8 cellular contexts compared by ENCODE assay signal in genomic region chr4:108619372-108620100, GRCh38. TPM values are rescaled to one million over a fixed set of nuclear protein-coding genes. Genes with fewer than 3 reads are reported as not detected.
DNase-seq lines count a peak whose midpoint lies in the region; ATAC-seq and TF ChIP-seq lines count a peak whose summit lies in the region.

No MANE protein-coding gene starts in this region.

- H3K9me3 Mint-ChIP-seq in activated T-helper 2 cell treated with anti-CD3 and anti-CD28 coated beads, Interferon-gamma antibody, Interleukin-2, Interleukin-4, amounts not matched to agents 10 μg/mL and 5 μg/mL and 100 μg/mL, durations not matched to agents 14 hours and 24 hours and 36 hours = peaks cover 21% of the 10 kb centered on the region

- H3K27ac ChIP-seq in HL-60 (replicated peaks) = peak overlapping the region; percentile 88

- H3K4me3 Mint-ChIP-seq in activated T-helper 2 cell treated with anti-CD3 and anti-CD28 coated beads, Interferon-gamma antibody, Interleukin-2, Interleukin-4, amounts not matched to agents 10 μg/mL and 5 μg/mL and 100 μg/mL, durations not matched to agents 14 hours and 24 hours and 36 hours (ENCODE audit: low read depth) = peak overlapping the region; percentile 99

- ATAC-seq in GM19463 (IDR thresholded peaks at IDR 0.05; ENCODE audit: unreplicated experiment) (peak; percentile 1), left ventricle myocardium superior (peak; percentile 19)

- H3K36me3 Mint-ChIP-seq in activated T-helper 2 cell treated with anti-CD3 and anti-CD28 coated beads, Interferon-gamma antibody, Interleukin-2, Interleukin-4, amounts not matched to agents 10 μg/mL and 5 μg/mL and 100 μg/mL, durations not matched to agents 14 hours and 24 hours and 36 hours (ENCODE audit: low read depth) = peaks cover 72% of the 10 kb centered on the region

- H3K4me1 Mint-ChIP-seq in activated T-helper 2 cell treated with anti-CD3 and anti-CD28 coated beads, Interferon-gamma antibody, Interleukin-2, Interleukin-4, amounts not matched to agents 10 μg/mL and 5 μg/mL and 100 μg/mL, durations not matched to agents 14 hours and 24 hours and 36 hours (ENCODE audit: low read depth) = peaks cover 33% of the 10 kb centered on the region

- peak in 1 of 2 experiments; percentile 18 for DNase-seq in HL-60 (ENCODE audit: low read depth in 1 of 2, low spot score in 1 of 2)
- DNase-seq in activated T-helper 2 cell treated with anti-CD3 and anti-CD28 coated beads, Interferon-gamma antibody, Interleukin-2, Interleukin-4, amounts not matched to agents 10 μg/mL and 5 μg/mL and 100 μg/mL, durations not matched to agents 14 hours and 24 hours and 36 hours (ENCODE audit: low spot score) = peak; percentile 29
- no peak for DNase-seq in left ventricle myocardium superior
- DNase-seq in stimulated activated CD4-positive, alpha-beta T cell treated with anti-CD3 and anti-CD28 coated beads, Interleukin-4, amount 100 ng/mL, for 1 hour = peak; percentile 19
- DNase-seq in NCI-H1105 (lab: John Stamatoyannopoulos, UW) = no peak
- no peak for DNase-seq in SW480 (ENCODE audit: low spot score)
- DNase-seq in NCI-H2081 (lab: John Stamatoyannopoulos, UW) = no peak

- H3K27me3 Mint-ChIP-seq in activated T-helper 2 cell treated with anti-CD3 and anti-CD28 coated beads, Interferon-gamma antibody, Interleukin-2, Interleukin-4, amounts not matched to agents 10 μg/mL and 5 μg/mL and 100 μg/mL, durations not matched to agents 14 hours and 24 hours and 36 hours (ENCODE audit: low read depth) = no peaks in the 10 kb centered on the region

- TF ChIP-seq CTCF in HL-60 (IDR thresholded peaks at IDR 0.05; ENCODE audit: insufficient read depth, low read length) = no peak

- H3K27ac Mint-ChIP-seq in activated T-helper 2 cell treated with anti-CD3 and anti-CD28 coated beads, Interferon-gamma antibody, Interleukin-2, Interleukin-4, amounts not matched to agents 10 μg/mL and 5 μg/mL and 100 μg/mL, durations not matched to agents 14 hours and 24 hours and 36 hours = peak overlapping the region; percentile 95

- peak overlapping the region; percentile 67 for H3K4me3 ChIP-seq in HL-60 (replicated peaks; ENCODE audit: insufficient read depth, low read length)

- no peaks in the 10 kb centered on the region for H3K27me3 ChIP-seq in HL-60 (ENCODE audit: insufficient read depth, poor library complexity, severe bottlenecking)

- intact Hi-C loops in activated T-helper 2 cell treated with anti-CD3 and anti-CD28 coated beads, Interferon-gamma antibody, Interleukin-2, Interleukin-4, amounts not matched to agents 10 μg/mL and 5 μg/mL and 100 μg/mL, durations not matched to agents 14 hours and 24 hours and 36 hours (cut with micrococcal nuclease) = loop anchor here (1.0 to 5.0 kb wide), 6 partner anchors 31 to 1198 kb away; partner anchors contain the start of genes GAR1, LEF1, OSTC and PAPSS1
- intact Hi-C loops in left ventricle myocardium superior (cut with micrococcal nuclease) = no loop called here

RNA-seq across cellular contexts. Expression of gene RPL34, which starts 0.8 kb away (rescaled TPM):
- 1,375 and 1,412 TPM in 2 replicates for total RNA-seq in activated T-helper 2 cell treated with anti-CD3 and anti-CD28 coated beads, Interferon-gamma antibody, Interleukin-2, Interleukin-4, amounts not matched to agents 10 μg/mL and 5 μg/mL and 100 μg/mL, durations not matched to agents 14 hours and 24 hours and 36 hours
- 718 TPM for total RNA-seq in left ventricle myocardium superior

RNA-seq across cellular contexts. Expression of gene OSTC, which starts 30.9 kb away (rescaled TPM):
- 113 and 115 TPM in 2 replicates for total RNA-seq in activated T-helper 2 cell treated with anti-CD3 and anti-CD28 coated beads, Interferon-gamma antibody, Interleukin-2, Interleukin-4, amounts not matched to agents 10 μg/mL and 5 μg/mL and 100 μg/mL, durations not matched to agents 14 hours and 24 hours and 36 hours
- total RNA-seq in left ventricle myocardium superior = 26.7 TPM

Comparison
In these comparisons a context has a peak if more than half of its experiments do, and no peak if none do; other contexts are left out.
1. DNase-seq: peak in activated T-helper 2 cell treated with anti-CD3 and anti-CD28 coated beads, Interferon-gamma antibody, Interleukin-2, Interleukin-4, amounts not matched to agents 10 μg/mL and 5 μg/mL and 100 μg/mL, durations not matched to agents 14 hours and 24 hours and 36 hours (single experiment) and stimulated activated CD4-positive, alpha-beta T cell treated with anti-CD3 and anti-CD28 coated beads, Interleukin-4, amount 100 ng/mL, for 1 hour (single experiment); none in left ventricle myocardium superior (single experiment), NCI-H1105 (single experiment), SW480 (single experiment) and NCI-H2081 (0 of 2).